12 cellular contexts compared by ENCODE assay signal in the genomic region with DNA sequence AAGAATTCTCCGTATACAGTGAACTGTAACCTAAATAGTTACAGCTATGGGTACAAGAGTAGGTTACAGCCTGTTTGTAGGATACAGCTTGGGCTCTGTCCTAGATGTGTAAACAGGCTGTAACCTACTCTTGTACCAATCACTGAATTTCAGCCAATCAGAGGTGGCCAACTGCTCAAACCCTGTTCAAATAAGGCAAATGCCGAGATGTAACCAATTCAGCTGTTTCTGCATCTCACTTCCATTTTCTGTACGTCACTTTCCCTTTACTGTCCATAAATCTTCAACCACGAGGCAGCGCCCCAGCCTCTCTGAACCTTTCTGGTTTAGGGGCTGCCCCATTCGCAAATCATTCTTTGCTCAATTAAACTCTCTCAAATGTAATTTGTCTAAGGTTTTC. TPM values are rescaled to one million over a fixed set of nuclear protein-coding genes. Genes with fewer than 3 reads are reported as not detected.
A peak's percentile ranks its signal among the peaks of the same experiment; 100 is the strongest.
DNase-seq lines count a peak whose midpoint lies in the region; ATAC-seq and TF ChIP-seq lines count a peak whose summit lies in the region.
"Had no signal": no experiment of that assay in that cellular context is flagged by ENCODE, and none has a peak within 500 bp of the region (broad histone marks: within the 10 kb centered on the region; RNA-seq: fewer than 3 reads in every experiment).

No MANE protein-coding gene starts in this region.

- H3K9me3 ChIP-seq in esophagus squamous epithelium, result no peaks in the 10 kb centered on the region

- TF ChIP-seq CTCF in VCaP (conservative IDR thresholded peaks at IDR 0.05) (no peak), esophagus squamous epithelium (IDR thresholded peaks at IDR 0.05) (no peak)

- H3K36me3 ChIP-seq in esophagus squamous epithelium, result peaks cover 0 to 12% (median 5%) of the 10 kb centered on the region in 3 donors

- TF ChIP-seq POLR2A in esophagus squamous epithelium (IDR thresholded peaks at IDR 0.05), result no peak

- H3K27me3 ChIP-seq in esophagus squamous epithelium, result no peaks in the 10 kb centered on the region

- no peaks in the 10 kb centered on the region for H3K4me1 ChIP-seq in esophagus squamous epithelium

- no peak overlapping the region for H3K4me3 ChIP-seq in esophagus squamous epithelium

- whole genome bisulfite sequencing in esophagus squamous epithelium, 2 donors, result 75 to 88% methylated on average over 6 of the region's 6 CpGs

- peak overlapping the region; percentile 10; the same call in 1 of the 2 replicates for H3K27ac ChIP-seq in VCaP
- no peak overlapping the region for H3K27ac ChIP-seq in esophagus squamous epithelium

- peak; percentile 87 for ATAC-seq in GM18868 (IDR thresholded peaks at IDR 0.05; ENCODE audit: unreplicated experiment)
- ATAC-seq in GM21526 (IDR thresholded peaks at IDR 0.05; ENCODE audit: low FRiP score, unreplicated experiment), result peak; percentile 90
- peak; percentile 72 for ATAC-seq in HG03103 (IDR thresholded peaks at IDR 0.05; ENCODE audit: low read depth, unreplicated experiment)
- ATAC-seq: naive thymus-derived CD8-positive, alpha-beta T cell had no signal

- DNase-seq in NCI-H2227 (lab: John Stamatoyannopoulos, UW; ENCODE audit: unreplicated experiment) (no peak), NCI-H510A treated with DMSO at 0.1 percent for 48 hours (lab: John Stamatoyannopoulos, UW) (no peak), esophagus squamous epithelium (lab: John Stamatoyannopoulos, UW) (no peak), NCI-H128 (lab: John Stamatoyannopoulos, UW; ENCODE audit: unreplicated experiment) (no peak)
- DNase-seq: activated CD4-positive, CD25-positive, alpha-beta regulatory T cell; naive thymus-derived CD8-positive, alpha-beta T cell; NCI-H1092 treated with DMSO at 0.1 percent for 48 hours; stimulated activated CD4-positive, alpha-beta T cell treated with anti-CD3 and anti-CD28 coated beads, Interleukin-15, amount 100 ng/mL, for 24 hours had no signal

- intact Hi-C loops in esophagus squamous epithelium (cut with DNase I), result no loop called here

RNA-seq across cellular contexts. Expression of gene MMP21, which starts 8.3 kb away (rescaled TPM):
- total RNA-seq in esophagus squamous epithelium, result under 1 TPM in 1 of 4 donors, not detected in 3; 0.19 TPM

RNA-seq across cellular contexts. Expression of gene UROS, which starts 39.1 kb away (rescaled TPM):
- total RNA-seq in esophagus squamous epithelium, result 10 to 100 TPM; 17.5 to 40.7 (median 23.8) TPM

RNA-seq across cellular contexts. Expression of gene BCCIP, which starts 39.4 kb away (rescaled TPM):
- total RNA-seq in esophagus squamous epithelium, result 10 to 100 TPM; 29.5 to 62.0 (median 53.5) TPM
